In genomic region chr1:202569393-202570322, GRCh38 we compare ENCODE assay signal across 1 cellular context.
TF ChIP-seq lines count a peak whose summit lies in the region.

No MANE protein-coding gene starts in this region.

TF ChIP-seq in H1, 55 proteins besides CTCF, POLR2A, EP300 and RAD21:
- TF ChIP-seq JUN (IDR thresholded peaks at IDR 0.05; ENCODE audit: low read depth, low read length) (no peak), BACH1 (IDR thresholded peaks at IDR 0.05; ENCODE audit: low read length) (no peak), POLR2AphosphoS5 (IDR thresholded peaks at IDR 0.05; ENCODE audit: low read depth, low read length) (no peak), SIRT6 (IDR thresholded peaks at IDR 0.05; ENCODE audit: low read length) (no peak), ATF3 (IDR thresholded peaks at IDR 0.05; ENCODE audit: insufficient read depth, low read depth, low read length) (no peak), TCF12 (IDR thresholded peaks at IDR 0.05; ENCODE audit: low read depth, low read length) (no peak), GTF2F1 (IDR thresholded peaks at IDR 0.05; ENCODE audit: borderline replicate concordance, low read depth, low read length) (no peak), KDM4A (IDR thresholded peaks at IDR 0.05; ENCODE audit: low read depth, low read length, severe bottlenecking) (no peak), KDM1A (IDR thresholded peaks at IDR 0.05; ENCODE audit: borderline replicate concordance, low read length) (no peak), HDAC6 (IDR thresholded peaks at IDR 0.05; ENCODE audit: low read depth, low read length) (no peak), ATF2 (IDR thresholded peaks at IDR 0.05; ENCODE audit: low read length) (no peak)
